20 cellular contexts compared by ENCODE assay signal in genomic region chr3:23666818-23667217, GRCh38.
"Had no signal": no experiment of that assay in that cellular context is flagged by ENCODE, and none has a peak within 500 bp of the region (broad histone marks: within the 10 kb centered on the region; RNA-seq: fewer than 3 reads in every experiment).

No MANE protein-coding gene starts in this region.

- ATAC-seq: esophagus mucosa; gastrocnemius medialis; heart left ventricle; left lung; mucosa of descending colon; natural killer cell treated with Interleukin-12 subunit alpha and Interleukin-12 subunit beta and Interleukin-15 and Interleukin-18, amount 100 ng/mL, for 72 hours had no signal

- H3K4me2 ChIP-seq: hepatocyte had no signal

- H3K79me2 ChIP-seq: hepatocyte had no signal

- H3K36me3 ChIP-seq: colonic mucosa, gastrocnemius medialis, heart left ventricle, left lung, prostate gland, right atrium auricular region, sigmoid colon, spleen, thoracic aorta, tibial nerve had no signal

- H3K4me1 ChIP-seq: prostate gland had no signal

- H3K9me3 ChIP-seq: colonic mucosa, gastrocnemius medialis, heart left ventricle, left lung, mucosa of descending colon, prostate gland, right atrium auricular region, sigmoid colon, spleen, thoracic aorta, tibial nerve had no signal

- H3K4me3 ChIP-seq: colonic mucosa, gastrocnemius medialis, heart left ventricle, hepatocyte, left lung, mucosa of descending colon, prostate gland, right atrium auricular region, sigmoid colon, spleen, thoracic aorta, tibial nerve had no signal

- H3K27ac ChIP-seq: colonic mucosa, epithelial cell of prostate, gastrocnemius medialis, heart left ventricle, hepatocyte, left lung, prostate gland, right atrium auricular region, sigmoid colon, spleen, thoracic aorta, tibial nerve had no signal

- DNase-seq: colonic mucosa; effector CD8-positive, alpha-beta T cell; endodermal cell; gastrocnemius medialis; heart left ventricle; kidney; left lung; mucosa of descending colon; naive B cell; sigmoid colon; spleen; stimulated activated naive B cell treated with anti-CD40 and anti-IgM and Interleukin-4, amounts not matched to agents 10 μg/mL and 1 μg/mL and 100 μg/mL, for 72 hours had no signal

- H3K27me3 ChIP-seq: hepatocyte, right atrium auricular region, sigmoid colon, tibial nerve had no signal

- H2AFZ ChIP-seq: hepatocyte had no signal
